ENCODE assay signal across 17 cellular contexts in genomic region chr15:100862162-100862561, GRCh38. TPM values are rescaled to one million over a fixed set of nuclear protein-coding genes. Genes with fewer than 3 reads are reported as not detected.
A peak's percentile ranks its signal among the peaks of the same experiment; 100 is the strongest.
DNase-seq lines count a peak whose midpoint lies in the region; ATAC-seq and TF ChIP-seq lines count a peak whose summit lies in the region.
"Had no signal": no experiment of that assay in that cellular context is flagged by ENCODE, and none has a peak within 500 bp of the region (broad histone marks: within the 10 kb centered on the region; RNA-seq: fewer than 3 reads in every experiment).

No MANE protein-coding gene starts in this region.

- H2AFZ ChIP-seq in osteoblast (ENCODE audit: low read length): peak overlapping the region; percentile 61

- no peak for DNase-seq in left ventricle myocardium inferior
- DNase-seq in heart right ventricle: no peak
- peak; percentile 10 for DNase-seq in ecto neural progenitor cell (ENCODE audit: low spot score)
- no peak for DNase-seq in osteoblast (ENCODE audit: insufficient read length, low spot score, missing footprints)
- DNase-seq in tibial nerve (ENCODE audit: low spot score in 2 of 2): no peak
- no peak for DNase-seq in tibial artery
- DNase-seq in DMS53 (lab: John Stamatoyannopoulos, UW): no peak
- no peak for DNase-seq in G401 (ENCODE audit: low spot score)
- DNase-seq: GF-D8, GOT3, NCI-H1048, NCI-H1436 treated with DMSO at 0.1 percent for 48 hours, NCI-H2081 treated with DMSO at 0.1 percent for 48 hours, NCI-H226, NCI-H524 treated with DMSO at 0.1 percent for 48 hours, Peyer's patch had no signal

- H3K4me3 ChIP-seq in left ventricle myocardium inferior (no peak overlapping the region), heart right ventricle (no peak overlapping the region), osteoblast (ENCODE audit: insufficient read depth, low read length) (no peak overlapping the region), tibial nerve (peak overlapping the region in 1 of 4 donors; percentile 16), tibial artery (no peak overlapping the region)
- H3K4me3 ChIP-seq: Peyer's patch had no signal

- no peak for TF ChIP-seq EP300 in tibial nerve (IDR thresholded peaks at IDR 0.05)

- intact Hi-C loops in left ventricle myocardium inferior (cut with micrococcal nuclease) (no loop called here), heart right ventricle (cut with DNase I) (no loop called here), tibial artery (cut with DNase I; ENCODE audit: low total_unique reads) (no loop called here)

- no peak for TF ChIP-seq CTCF in left ventricle myocardium inferior (IDR thresholded peaks at IDR 0.05; ENCODE audit: borderline replicate concordance)
- TF ChIP-seq CTCF in heart right ventricle (IDR thresholded peaks at IDR 0.05): no peak
- no peak for TF ChIP-seq CTCF in osteoblast (IDR thresholded peaks at IDR 0.05; ENCODE audit: extremely low read depth, low read depth, low read length)
- no peak for TF ChIP-seq CTCF in tibial nerve (IDR thresholded peaks at IDR 0.05)
- TF ChIP-seq CTCF in tibial artery (IDR thresholded peaks at IDR 0.05): no peak

- H3K4me1 ChIP-seq in left ventricle myocardium inferior: no peaks in the 10 kb centered on the region
- H3K4me1 ChIP-seq in heart right ventricle: peaks cover 0 to 8% (median 0%) of the 10 kb centered on the region in 9 donors
- peaks cover 17% of the 10 kb centered on the region for H3K4me1 ChIP-seq in osteoblast (ENCODE audit: insufficient read depth, low read length)
- peaks cover 0 to 49% (median 9%) of the 10 kb centered on the region in 4 donors for H3K4me1 ChIP-seq in tibial nerve
- peaks cover 0 to 5% (median 0%) of the 10 kb centered on the region in 4 donors for H3K4me1 ChIP-seq in tibial artery
- H3K4me1 ChIP-seq: Peyer's patch had no signal

- 91 to 92% methylated on average over 6 of the region's 6 CpGs for WGBS in heart right ventricle, 2 donors
- 84 to 96% methylated on average over 5 of the region's 6 CpGs for WGBS in tibial nerve, 2 donors

- in situ Hi-C loops in G401 (cut with HindIII; ENCODE audit: low sequenced_read_pairs): no loop called here

- peak overlapping the region; percentile 36 for H3K27ac ChIP-seq in left ventricle myocardium inferior (replicated peaks)
- H3K27ac ChIP-seq in heart right ventricle: peak overlapping the region in 3 of 10 donors; percentile 20 to 34 (median 31)
- no peak overlapping the region for H3K27ac ChIP-seq in osteoblast (ENCODE audit: low read depth, low read length)
- peak overlapping the region in 3 of 4 donors; percentile 69 to 95 (median 83) for H3K27ac ChIP-seq in tibial nerve
- H3K27ac ChIP-seq in tibial artery: no peak overlapping the region
- H3K27ac ChIP-seq: KMS-11 had no signal

- no peak for ATAC-seq in heart right ventricle

- H3K9me3 ChIP-seq in left ventricle myocardium inferior (replicated peaks) (peaks cover 12% of the 10 kb centered on the region), heart right ventricle (peaks cover 0 to 11% (median 5%) of the 10 kb centered on the region in 11 donors), osteoblast (ENCODE audit: low read depth, low read length) (no peaks in the 10 kb centered on the region), tibial nerve (peaks cover 0 to 5% (median 0%) of the 10 kb centered on the region in 4 donors), tibial artery (no peaks in the 10 kb centered on the region)
- H3K9me3 ChIP-seq: Peyer's patch had no signal

- no peak overlapping the region for H3K4me2 ChIP-seq in osteoblast (ENCODE audit: insufficient read depth, low read length)
- H3K4me2 ChIP-seq: KMS-11 had no signal

- no peaks in the 10 kb centered on the region for H4K20me1 ChIP-seq in osteoblast (ENCODE audit: insufficient read depth, low read length)

- no peak for TF ChIP-seq POLR2A in tibial nerve (IDR thresholded peaks at IDR 0.05)

- H3K27me3 ChIP-seq in left ventricle myocardium inferior (ENCODE audit: low read depth) (peaks cover 46% of the 10 kb centered on the region), heart right ventricle (peaks cover 0 to 8% (median 0%) of the 10 kb centered on the region in 7 donors), osteoblast (ENCODE audit: insufficient read depth, low read length) (no peaks in the 10 kb centered on the region), tibial nerve (no peaks in the 10 kb centered on the region), tibial artery (peaks cover 0 to 20% of the 10 kb centered on the region in 2 donors)
- H3K27me3 ChIP-seq: Peyer's patch had no signal

- H3K36me3 ChIP-seq in left ventricle myocardium inferior (no peaks in the 10 kb centered on the region), heart right ventricle (no peaks in the 10 kb centered on the region), osteoblast (ENCODE audit: insufficient read depth, low read length) (no peaks in the 10 kb centered on the region), tibial nerve (no peaks in the 10 kb centered on the region), tibial artery (no peaks in the 10 kb centered on the region)
- H3K36me3 ChIP-seq: Peyer's patch had no signal

- no peaks in the 10 kb centered on the region for H3K79me2 ChIP-seq in osteoblast (ENCODE audit: insufficient read depth, low read length)

RNA-seq across cellular contexts. Expression of gene ALDH1A3, which starts 17.5 kb away (rescaled TPM):
- total RNA-seq in left ventricle myocardium inferior (2.9 TPM), heart right ventricle (10 to 100 TPM in 1 of 10 donors, 1 to 10 TPM in 8, under 1 TPM in 1; 0.96 to 24.9 (median 2.3) TPM), osteoblast (54.6 and 61.6 TPM in 2 replicates), tibial nerve (10 to 100 TPM; 30.6 to 69.6 (median 36.1) TPM)
- 1 to 10 TPM; 2.1 to 4.9 TPM for polyA plus RNA-seq in heart right ventricle
- total RNA-seq in G401 (2014; rRNA removed; shearing (Covaris generic)): not detected in 2 replicates

RNA-seq across cellular contexts. Expression of gene LRRK1, which starts 57.0 kb away (rescaled TPM):
- total RNA-seq in left ventricle myocardium inferior (3.0 TPM), heart right ventricle (1 to 10 TPM; 1.5 to 8.1 (median 2.0) TPM), osteoblast (14.1 and 15.2 TPM in 2 replicates), tibial nerve (10 to 100 TPM; 14.1 to 31.5 (median 16.8) TPM)
- 1 to 10 TPM; 1.8 to 1.9 TPM for polyA plus RNA-seq in heart right ventricle
- not detected in 2 replicates for total RNA-seq in G401 (2014; rRNA removed; shearing (Covaris generic))

Comparison
In these comparisons a context has a peak if more than half of its experiments do, and no peak if none do; other contexts are left out.
1. H3K27ac ChIP-seq: peak in left ventricle myocardium inferior (single experiment) and tibial nerve (3 of 4); none in osteoblast (single experiment) and tibial artery (0 of 2).